In genomic region chr2:153077311-153077710, GRCh38 we compare ENCODE assay signal across 23 cellular contexts.
"Had no signal": no experiment of that assay in that cellular context is flagged by ENCODE, and none has a peak within 500 bp of the region (broad histone marks: within the 10 kb centered on the region; RNA-seq: fewer than 3 reads in every experiment).

No MANE protein-coding gene starts in this region.

- H3K27ac Mint-ChIP-seq: activated CD4-positive, alpha-beta memory T cell treated with anti-CD3 and anti-CD28 coated beads for 36 hours; activated naive CD4-positive, alpha-beta T cell treated with anti-CD3 and anti-CD28 coated beads, Interleukin-2, amount 50 U/mL, for 72 hours; activated T-helper 1 cell treated with anti-CD3 and anti-CD28 coated beads, Interleukin-12 subunit alpha, Interleukin-12 subunit beta, Interleukin-2, Interleukin-4 antibody, amounts not matched to agents 30 ng/mL and 10 ng/mL and 1 ng/mL, durations not matched to agents 14 hours and 24 hours and 36 hours; dendritic cell treated with granulocyte-macrophage colony-stimulating factor and Interleukin-4, amounts not matched to agents 40 ng/mL and 50 ng/mL, for 4 days; natural killer cell; stimulated activated effector memory CD8-positive, alpha-beta T cell treated with anti-CD3 and anti-CD28 coated beads, Interleukin-12 subunit alpha, Interleukin-12 subunit beta, amount 100 ng/mL, for 72 hours; type B pancreatic cell; WTC11 had no signal

- H3K27me3 ChIP-seq: adrenal gland, foreskin keratinocyte, hepatocyte, neutrophil, stomach, testis had no signal

- H3K36me3 ChIP-seq: adrenal gland, neutrophil, stomach had no signal

- H3K27me3 Mint-ChIP-seq: activated CD4-positive, alpha-beta memory T cell treated with anti-CD3 and anti-CD28 coated beads for 36 hours; dendritic cell treated with granulocyte-macrophage colony-stimulating factor and Interleukin-4, amounts not matched to agents 40 ng/mL and 50 ng/mL, for 4 days; type B pancreatic cell had no signal

- H3K36me3 Mint-ChIP-seq: activated CD4-positive, alpha-beta memory T cell treated with anti-CD3 and anti-CD28 coated beads for 36 hours; activated naive CD4-positive, alpha-beta T cell treated with anti-CD3 and anti-CD28 coated beads, Interleukin-2, amount 50 U/mL, for 72 hours; natural killer cell; stimulated activated effector memory CD8-positive, alpha-beta T cell treated with anti-CD3 and anti-CD28 coated beads, Interleukin-12 subunit alpha, Interleukin-12 subunit beta, amount 100 ng/mL, for 72 hours; type B pancreatic cell; WTC11 had no signal

- H3K4me1 Mint-ChIP-seq: natural killer cell; stimulated activated effector memory CD8-positive, alpha-beta T cell treated with anti-CD3 and anti-CD28 coated beads, Interleukin-12 subunit alpha, Interleukin-12 subunit beta, amount 100 ng/mL, for 72 hours; WTC11 had no signal

- H3K9me3 ChIP-seq: neutrophil, stomach, testis had no signal

- ATAC-seq: activated naive CD4-positive, alpha-beta T cell treated with anti-CD3 and anti-CD28 coated beads, Interleukin-2, amount 50 U/mL, for 72 hours; foreskin keratinocyte; natural killer cell; sciatic nerve; stimulated activated effector memory CD8-positive, alpha-beta T cell treated with anti-CD3 and anti-CD28 coated beads, Interleukin-12 subunit alpha, Interleukin-12 subunit beta, amount 100 ng/mL, for 72 hours; WTC11 had no signal

- H3K4me3 Mint-ChIP-seq: activated CD4-positive, alpha-beta memory T cell treated with anti-CD3 and anti-CD28 coated beads for 36 hours; activated T-helper 1 cell treated with anti-CD3 and anti-CD28 coated beads, Interleukin-12 subunit alpha, Interleukin-12 subunit beta, Interleukin-2, Interleukin-4 antibody, amounts not matched to agents 30 ng/mL and 10 ng/mL and 1 ng/mL, durations not matched to agents 14 hours and 24 hours and 36 hours; dendritic cell treated with granulocyte-macrophage colony-stimulating factor and Interleukin-4, amounts not matched to agents 40 ng/mL and 50 ng/mL, for 4 days; natural killer cell; stimulated activated effector memory CD8-positive, alpha-beta T cell treated with anti-CD3 and anti-CD28 coated beads, Interleukin-12 subunit alpha, Interleukin-12 subunit beta, amount 100 ng/mL, for 72 hours; type B pancreatic cell; WTC11 had no signal

- FAIRE-seq: bronchial epithelial cell had no signal

- H3K4me1 ChIP-seq: adrenal gland, parathyroid adenoma, stomach, testis had no signal

- H3K9me3 Mint-ChIP-seq: activated CD4-positive, alpha-beta memory T cell treated with anti-CD3 and anti-CD28 coated beads for 36 hours; activated naive CD4-positive, alpha-beta T cell treated with anti-CD3 and anti-CD28 coated beads, Interleukin-2, amount 50 U/mL, for 72 hours; activated T-helper 1 cell treated with anti-CD3 and anti-CD28 coated beads, Interleukin-12 subunit alpha, Interleukin-12 subunit beta, Interleukin-2, Interleukin-4 antibody, amounts not matched to agents 30 ng/mL and 10 ng/mL and 1 ng/mL, durations not matched to agents 14 hours and 24 hours and 36 hours; dendritic cell treated with granulocyte-macrophage colony-stimulating factor and Interleukin-4, amounts not matched to agents 40 ng/mL and 50 ng/mL, for 4 days; type B pancreatic cell had no signal

- DNase-seq: activated CD4-positive, alpha-beta memory T cell treated with anti-CD3 and anti-CD28 coated beads for 36 hours; activated CD4-positive, alpha-beta T cell treated with anti-CD3 and anti-CD28 coated beads for 4 hours; activated gamma-delta T cell treated with Interleukin-2 at 50 U/mL for 16 hours; activated T-cell treated with anti-CD3 and anti-CD28 coated beads for 4 hours; adrenal gland; effector memory CD4-positive, alpha-beta T cell; foreskin keratinocyte; mesendoderm; natural killer cell; stimulated activated CD4-positive, alpha-beta T cell treated with anti-CD3 and anti-CD28 coated beads, Interleukin-4, amount 100 ng/mL, for 24 hours; stomach; testis had no signal

- H3K4me3 ChIP-seq: adrenal gland, hepatocyte, stomach, testis had no signal

- H3K27ac ChIP-seq: adrenal gland, foreskin keratinocyte, hepatocyte, neutrophil, parathyroid adenoma, stomach, testis had no signal
